8 cellular contexts compared by ENCODE assay signal in genomic region chr17:386145-386876, GRCh38. TPM values are rescaled to one million over a fixed set of nuclear protein-coding genes. Genes with fewer than 3 reads are reported as not detected.
A peak's percentile ranks its signal among the peaks of the same experiment; 100 is the strongest.
DNase-seq lines count a peak whose midpoint lies in the region; ATAC-seq and TF ChIP-seq lines count a peak whose summit lies in the region.

No MANE protein-coding gene starts in this region.

- intact Hi-C loops in CD4-positive, alpha-beta T cell (cut with DNase I, micrococcal nuclease) = loop anchor here in 1 of 2 experiments (2.0 to 10.0 kb wide), 3 partner anchors 242 to 598 kb away; no protein-coding TSS in a partner anchor
- intact Hi-C loops in PC-3 (cut with micrococcal nuclease) = no loop called here

- H3K4me3 ChIP-seq in PC-3 (ENCODE audit: low read length) (0 out of 2 replicates have a peak overlapping the region, but pooled peaks have one; percentile 43), tibial nerve (peak overlapping the region in 3 of 4 donors; percentile 40 to 70 (median 49))

- H3K9me3 Mint-ChIP-seq in CD4-positive, alpha-beta T cell = no peaks in the 10 kb centered on the region
- H3K9me3 Mint-ChIP-seq in activated T-helper 17 cell treated with anti-CD3 and anti-CD28 coated beads, Interleukin-2, amount 50 U/mL, for 72 hours = no peaks in the 10 kb centered on the region
- no peaks in the 10 kb centered on the region for H3K9me3 Mint-ChIP-seq in osteocyte (ENCODE audit: unreplicated experiment)

- WGBS in tibial nerve, 2 donors = 17 to 26% methylated on average over 11 to 15 of the region's 56 CpGs

- BruUV-seq in PC-3 (replicated peaks; lab: Mats Ljungman, UMichigan) = no TSS peak

- no peak overlapping the region for H3K27ac ChIP-seq in CD4-positive, alpha-beta T cell (ENCODE audit: low read depth, low read length)
- H3K27ac ChIP-seq in PC-3 (ENCODE audit: low read length) = no peak overlapping the region
- no peak overlapping the region for H3K27ac ChIP-seq in foreskin keratinocyte
- H3K27ac ChIP-seq in tibial nerve = peak overlapping the region in 2 of 4 donors; percentile 26 to 79

- peaks cover 6% of the 10 kb centered on the region for H3K27me3 Mint-ChIP-seq in CD4-positive, alpha-beta T cell
- peaks cover 17% of the 10 kb centered on the region for H3K27me3 Mint-ChIP-seq in activated T-helper 17 cell treated with anti-CD3 and anti-CD28 coated beads, Interleukin-2, amount 50 U/mL, for 72 hours
- H3K27me3 Mint-ChIP-seq in osteocyte (ENCODE audit: unreplicated experiment) = peaks cover 11% of the 10 kb centered on the region

- peak; percentile 12 to 81 (median 64) for DNase-seq in CD4-positive, alpha-beta T cell
- peak; percentile 18 for DNase-seq in GOT3 (lab: John Stamatoyannopoulos, UW)
- peak; percentile 43 for DNase-seq in PC-3
- DNase-seq in foreskin keratinocyte = no peak
- peak; percentile 88 for DNase-seq in osteocyte (ENCODE audit: extremely low spot score, unreplicated experiment)
- DNase-seq in tibial nerve (ENCODE audit: low spot score in 2 of 2) = peak; percentile 66 to 70

- H3K4me1 ChIP-seq in PC-3 (ENCODE audit: insufficient read depth, low read length) (no peaks in the 10 kb centered on the region; the same call in 1 of the 2 replicates), foreskin keratinocyte (no peaks in the 10 kb centered on the region), tibial nerve (peaks cover 0 to 26% (median 13%) of the 10 kb centered on the region in 4 donors)

- no peaks in the 10 kb centered on the region for H3K9me2 ChIP-seq in PC-3 (replicated peaks; ENCODE audit: low read length)

- peaks cover 36% of the 10 kb centered on the region for H3K4me1 Mint-ChIP-seq in CD4-positive, alpha-beta T cell (ENCODE audit: low read depth)
- peaks cover 10% of the 10 kb centered on the region for H3K4me1 Mint-ChIP-seq in activated T-helper 17 cell treated with anti-CD3 and anti-CD28 coated beads, Interleukin-2, amount 50 U/mL, for 72 hours
- H3K4me1 Mint-ChIP-seq in osteocyte (ENCODE audit: unreplicated experiment) = peaks cover 32% of the 10 kb centered on the region

- H2AFZ ChIP-seq in PC-3 (ENCODE audit: low read length) = 0 out of 2 replicates have a peak overlapping the region, but pooled peaks have one; percentile 43

- ATAC-seq in CD4-positive, alpha-beta T cell (ENCODE audit: poor library complexity) = peak; percentile 55
- peak; percentile 89 for ATAC-seq in PC-3
- ATAC-seq in activated T-helper 17 cell treated with anti-CD3 and anti-CD28 coated beads, Interleukin-2, amount 50 U/mL, for 72 hours (replicated peaks) = peak; percentile 88
- ATAC-seq in foreskin keratinocyte = peak; percentile 56
- no peak for ATAC-seq in GM21723 (IDR thresholded peaks at IDR 0.05; ENCODE audit: unreplicated experiment)

- peak; percentile 34 for TF ChIP-seq CTCF in CD4-positive, alpha-beta T cell (IDR thresholded peaks at IDR 0.05)
- peak; percentile 26; the same call in 1 of the 2 replicates for TF ChIP-seq CTCF in PC-3 (conservative IDR thresholded peaks at IDR 0.05; ENCODE audit: low read depth, low read length)
- peak; percentile 77 for TF ChIP-seq CTCF in foreskin keratinocyte (conservative IDR thresholded peaks at IDR 0.05)
- TF ChIP-seq CTCF in osteocyte (IDR thresholded peaks at IDR 0.05) = peak; percentile 73
- TF ChIP-seq CTCF in tibial nerve (IDR thresholded peaks at IDR 0.05) = peak; percentile 65 to 91 (median 83)

- no peak for TF ChIP-seq EP300 in tibial nerve (IDR thresholded peaks at IDR 0.05)

- CTCF ChIA-PET in CD4-positive, alpha-beta T cell (lab: Charles Lee) = no interaction called here
- CTCF ChIA-PET in PC-3 (lab: Charles Lee) = interaction anchor here (0.7 kb wide), 1 partner anchor 182 kb away, joined by 9 read pairs; no protein-coding TSS in a partner anchor

- no peaks in the 10 kb centered on the region for H3K79me2 ChIP-seq in PC-3 (ENCODE audit: low read length)

- H3K27me3 ChIP-seq in CD4-positive, alpha-beta T cell (ENCODE audit: control insufficient read depth, insufficient read depth, low read length) = no peaks in the 10 kb centered on the region
- H3K27me3 ChIP-seq in PC-3 (ENCODE audit: low read length) = no peaks in the 10 kb centered on the region
- peaks cover 26% of the 10 kb centered on the region for H3K27me3 ChIP-seq in foreskin keratinocyte
- H3K27me3 ChIP-seq in tibial nerve = peaks cover 0 to 21% of the 10 kb centered on the region in 2 donors

- H3K36me3 Mint-ChIP-seq in CD4-positive, alpha-beta T cell (ENCODE audit: low read depth) = no peaks in the 10 kb centered on the region
- no peaks in the 10 kb centered on the region for H3K36me3 Mint-ChIP-seq in activated T-helper 17 cell treated with anti-CD3 and anti-CD28 coated beads, Interleukin-2, amount 50 U/mL, for 72 hours (ENCODE audit: low read depth)
- no peaks in the 10 kb centered on the region for H3K36me3 Mint-ChIP-seq in osteocyte (ENCODE audit: unreplicated experiment)

- no peaks in the 10 kb centered on the region for H3K36me3 ChIP-seq in PC-3 (ENCODE audit: low read depth, low read length)
- H3K36me3 ChIP-seq in tibial nerve = no peaks in the 10 kb centered on the region

- H4K20me1 ChIP-seq in PC-3 (ENCODE audit: low read length) = no peaks in the 10 kb centered on the region

- no peaks in the 10 kb centered on the region for H3K9me3 ChIP-seq in CD4-positive, alpha-beta T cell (ENCODE audit: control insufficient read depth, low read length)
- H3K9me3 ChIP-seq in PC-3 (ENCODE audit: low read length) = no peaks in the 10 kb centered on the region
- peaks cover 0 to 6% (median 0%) of the 10 kb centered on the region in 4 donors for H3K9me3 ChIP-seq in tibial nerve

- H3F3A ChIP-seq in PC-3 (ENCODE audit: low read length, unreplicated experiment) = no peaks in the 10 kb centered on the region

- H3K9ac ChIP-seq in PC-3 (ENCODE audit: low read length) = no peak overlapping the region

- no peak overlapping the region for H3K27ac Mint-ChIP-seq in CD4-positive, alpha-beta T cell
- peak overlapping the region; percentile 38 for H3K27ac Mint-ChIP-seq in activated T-helper 17 cell treated with anti-CD3 and anti-CD28 coated beads, Interleukin-2, amount 50 U/mL, for 72 hours
- H3K27ac Mint-ChIP-seq in osteocyte (ENCODE audit: unreplicated experiment) = no peak overlapping the region

- peak overlapping the region; percentile 68 for H3K4me2 ChIP-seq in PC-3 (ENCODE audit: low read length)

- POLR2A ChIA-PET in CD4-positive, alpha-beta T cell (lab: Charles Lee) = interaction anchor here (0.6 to 1.1 kb wide), 2 partner anchors 26 to 31 kb away, joined by 3 read pairs; no protein-coding TSS in a partner anchor
- POLR2A ChIA-PET in PC-3 (lab: Charles Lee; ENCODE audit: unreplicated experiment) = no interaction called here

- TF ChIP-seq POLR2A in tibial nerve (IDR thresholded peaks at IDR 0.05) = no peak

- H3K4me3 Mint-ChIP-seq in CD4-positive, alpha-beta T cell = peak overlapping the region; percentile 87
- H3K4me3 Mint-ChIP-seq in activated T-helper 17 cell treated with anti-CD3 and anti-CD28 coated beads, Interleukin-2, amount 50 U/mL, for 72 hours = peak overlapping the region; percentile 73
- H3K4me3 Mint-ChIP-seq in osteocyte (ENCODE audit: unreplicated experiment) = peak overlapping the region; percentile 64

RNA-seq across cellular contexts. Expression of gene RPH3AL, which starts 33.7 kb away (rescaled TPM):
- 1 to 10 TPM; 2.4 to 2.8 TPM for total RNA-seq in CD4-positive, alpha-beta T cell
- total RNA-seq in PC-3 (2014; rRNA removed) = 24.9 and 30.8 TPM in 2 replicates
- total RNA-seq in activated T-helper 17 cell treated with anti-CD3 and anti-CD28 coated beads, Interleukin-2, amount 50 U/mL, for 72 hours = 1 to 10 TPM; 1.9 to 2.5 TPM
- total RNA-seq in foreskin keratinocyte = 0.41 and 0.60 TPM in 2 replicates
- polyA plus RNA-seq in foreskin keratinocyte = 0.46 and 0.49 TPM in 2 replicates
- total RNA-seq in osteocyte = 0.78 and 1.2 TPM in 2 replicates
- 10 to 100 TPM in 3 of 4 donors, 1 to 10 TPM in 1; 9.6 to 62.4 (median 41.9) TPM for total RNA-seq in tibial nerve

RNA-seq across cellular contexts. Expression of gene RFLNB, which starts 59.4 kb away (rescaled TPM):
- total RNA-seq in CD4-positive, alpha-beta T cell = 10 to 100 TPM; 28.5 to 28.7 TPM
- 3.0 and 3.1 TPM in 2 replicates for total RNA-seq in PC-3 (2014; rRNA removed)
- 10 to 100 TPM; 50.3 to 54.7 TPM for total RNA-seq in activated T-helper 17 cell treated with anti-CD3 and anti-CD28 coated beads, Interleukin-2, amount 50 U/mL, for 72 hours
- 14.5 and 19.7 TPM in 2 replicates for total RNA-seq in foreskin keratinocyte
- polyA plus RNA-seq in foreskin keratinocyte = 8.7 and 11.3 TPM in 2 replicates
- total RNA-seq in osteocyte = 18.5 and 19.6 TPM in 2 replicates
- 10 to 100 TPM in 2 of 4 donors, 1 to 10 TPM in 2; 5.0 to 14.3 (median 9.0) TPM for total RNA-seq in tibial nerve

Comparison
In these comparisons a context has a peak if more than half of its experiments do, and no peak if none do; other contexts are left out.
1. DNase-seq: peak in CD4-positive, alpha-beta T cell (10 of 10), GOT3 (single experiment), PC-3 (single experiment), osteocyte (single experiment) and tibial nerve (2 of 2); none in foreskin keratinocyte (0 of 2).
2. CTCF ChIP-seq: peak in every context shown above with its lines; median percentile 83 in tibial nerve; 77 in foreskin keratinocyte; 73 in osteocyte; 34 in CD4-positive, alpha-beta T cell; 26 in PC-3.
3. Peak in every context shown above with its lines, with median percentiles within 50 percentile points of each other: H3K4me3 Mint-ChIP-seq.